ENCODE assay signal across 10 cellular contexts in the genomic region with DNA sequence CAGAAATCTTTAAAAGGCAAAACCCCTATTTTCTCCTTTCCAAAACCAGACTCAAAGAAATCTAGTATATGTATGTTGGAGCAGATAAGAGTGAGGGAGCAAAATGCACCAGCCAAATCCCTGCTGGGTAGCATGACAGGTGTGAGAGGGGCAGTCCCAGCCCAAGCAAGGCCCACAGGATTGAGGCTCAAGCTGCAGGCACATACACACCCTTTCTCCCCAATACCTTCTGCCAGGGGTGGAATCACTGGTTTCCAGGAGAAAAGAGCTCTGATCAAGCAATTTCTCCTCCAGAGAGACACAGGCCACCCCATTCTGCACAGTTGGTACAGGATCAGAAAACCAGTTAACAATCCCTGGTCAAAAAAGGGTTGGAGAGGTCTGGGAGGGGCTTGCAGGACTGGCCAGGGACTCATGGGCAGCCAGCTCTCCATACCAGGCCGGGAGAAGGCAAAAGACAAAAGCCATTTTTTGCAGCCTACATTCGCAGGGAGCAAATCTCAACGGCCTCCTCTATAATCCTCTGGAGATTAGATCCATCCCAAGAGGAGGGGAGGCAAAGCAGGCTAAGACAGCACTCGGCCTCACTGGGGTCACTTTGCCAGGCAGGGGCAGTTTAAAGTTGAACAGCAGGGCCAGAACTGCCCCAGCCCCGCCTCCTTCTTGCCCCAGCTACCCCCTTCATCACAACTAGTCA. TPM values are rescaled to one million over a fixed set of nuclear protein-coding genes. Genes with fewer than 3 reads are reported as not detected.
DNase-seq lines count a peak whose midpoint lies in the region; ATAC-seq lines count a peak whose summit lies in the region.
"Had no signal": no experiment of that assay in that cellular context is flagged by ENCODE, and none has a peak within 500 bp of the region (broad histone marks: within the 10 kb centered on the region; RNA-seq: fewer than 3 reads in every experiment).

No MANE protein-coding gene starts in this region.

- peaks cover 17% of the 10 kb centered on the region for H3K4me1 ChIP-seq in iPS-20b (ENCODE audit: insufficient read depth, low read length)
- H3K4me1 ChIP-seq in subcutaneous abdominal adipose tissue (ENCODE audit: control insufficient read depth in 5 of 5, insufficient read depth in 5 of 5, low read length in 5 of 5) = peaks cover 17 to 61% (median 56%) of the 10 kb centered on the region in 5 donors

- peak overlapping the region; percentile 86 for H3K27ac Mint-ChIP-seq in T-helper 1 cell treated with Interleukin-12 subunit alpha and Interleukin-12 subunit beta and Interleukin-4 antibody, amounts not matched to agents 30 μg/mL and 1 μg/mL, for 36 hours
- peak overlapping the region; percentile 89 for H3K27ac Mint-ChIP-seq in activated CD8-positive, alpha-beta T cell treated with anti-CD3 and anti-CD28 coated beads, Interleukin-2, amount 10 ng/mL, durations not matched to agents 7 days and 5 days

- H3K4me1 Mint-ChIP-seq in T-helper 1 cell treated with Interleukin-12 subunit alpha and Interleukin-12 subunit beta and Interleukin-4 antibody, amounts not matched to agents 30 μg/mL and 1 μg/mL, for 36 hours (ENCODE audit: low read depth) = peaks cover 47% of the 10 kb centered on the region
- H3K4me1 Mint-ChIP-seq in activated CD8-positive, alpha-beta T cell treated with anti-CD3 and anti-CD28 coated beads, Interleukin-2, amount 10 ng/mL, durations not matched to agents 7 days and 5 days (ENCODE audit: low read depth) = peaks cover 51% of the 10 kb centered on the region

- POLR2A ChIA-PET in activated CD8-positive, alpha-beta T cell treated with anti-CD3 and anti-CD28 coated beads, Interleukin-2, amount 10 ng/mL, durations not matched to agents 7 days and 5 days (lab: Charles Lee) = interaction anchor here (1.4 to 3.6 kb wide), 2 partner anchors 15 to 73 kb away, joined by 4 to 28 read pairs; a partner anchor contains a TSS

- H3K9me3 ChIP-seq in iPS-20b (ENCODE audit: insufficient read depth, low read depth, low read length) (no peaks in the 10 kb centered on the region), subcutaneous abdominal adipose tissue (ENCODE audit: control insufficient read depth in 5 of 5, low read length in 5 of 5) (no peaks in the 10 kb centered on the region)

- no peaks in the 10 kb centered on the region for H3K27me3 Mint-ChIP-seq in T-helper 1 cell treated with Interleukin-12 subunit alpha and Interleukin-12 subunit beta and Interleukin-4 antibody, amounts not matched to agents 30 μg/mL and 1 μg/mL, for 36 hours (ENCODE audit: low read depth)
- H3K27me3 Mint-ChIP-seq in activated CD8-positive, alpha-beta T cell treated with anti-CD3 and anti-CD28 coated beads, Interleukin-2, amount 10 ng/mL, durations not matched to agents 7 days and 5 days (ENCODE audit: low read depth) = no peaks in the 10 kb centered on the region

- no peak for ATAC-seq in activated CD8-positive, alpha-beta T cell treated with anti-CD3 and anti-CD28 coated beads, Interleukin-2, amount 10 ng/mL, durations not matched to agents 7 days and 5 days
- ATAC-seq in GM18907 (IDR thresholded peaks at IDR 0.05; ENCODE audit: unreplicated experiment) = no peak

- no peaks in the 10 kb centered on the region for H3K9me3 Mint-ChIP-seq in T-helper 1 cell treated with Interleukin-12 subunit alpha and Interleukin-12 subunit beta and Interleukin-4 antibody, amounts not matched to agents 30 μg/mL and 1 μg/mL, for 36 hours
- H3K9me3 Mint-ChIP-seq in activated CD8-positive, alpha-beta T cell treated with anti-CD3 and anti-CD28 coated beads, Interleukin-2, amount 10 ng/mL, durations not matched to agents 7 days and 5 days (ENCODE audit: insufficient read depth) = no peaks in the 10 kb centered on the region

- peak overlapping the region; percentile 98; the same call in 1 of the 2 replicates for H3K9ac ChIP-seq in iPS-20b (ENCODE audit: low read depth, low read length)
- peak overlapping the region; percentile 82 to 99 (median 98) for H3K9ac ChIP-seq in subcutaneous abdominal adipose tissue (ENCODE audit: low read length in 5 of 5)

- peaks cover 24% of the 10 kb centered on the region for H3K36me3 ChIP-seq in iPS-20b (ENCODE audit: insufficient read depth, low read depth, low read length)
- H3K36me3 ChIP-seq in subcutaneous abdominal adipose tissue (ENCODE audit: control insufficient read depth in 5 of 5, insufficient read depth in 5 of 5, low read length in 5 of 5) = peaks cover 0 to 18% (median 16%) of the 10 kb centered on the region in 5 donors

- H3K27me3 ChIP-seq in iPS-20b (ENCODE audit: insufficient read depth, low read length) (no peaks in the 10 kb centered on the region), subcutaneous abdominal adipose tissue (ENCODE audit: control insufficient read depth in 5 of 5, insufficient read depth in 4 of 5, low read length in 5 of 5) (no peaks in the 10 kb centered on the region)

- DNase-seq in T-helper 1 cell (no peak), OCI-M2 (lab: John Stamatoyannopoulos, UW; ENCODE audit: unreplicated experiment) (no peak)
- no peak for DNase-seq in activated CD8-positive, alpha-beta T cell treated with anti-CD3 and anti-CD28 coated beads, Interleukin-2, amount 10 ng/mL, durations not matched to agents 7 days and 5 days
- no peak for DNase-seq in stimulated activated CD4-positive, alpha-beta T cell treated with anti-CD3 and anti-CD28 coated beads, Interleukin-1b, Interleukin-23, amount 100 ng/mL, for 48 hours
- DNase-seq: SHP77 treated with DMSO at 0.1 percent for 48 hours had no signal

- CTCF ChIA-PET in activated CD8-positive, alpha-beta T cell treated with anti-CD3 and anti-CD28 coated beads, Interleukin-2, amount 10 ng/mL, durations not matched to agents 7 days and 5 days (lab: Charles Lee) = interaction anchor here (0.6 to 6.3 kb wide), 15 partner anchors 9 to 241 kb away, joined by 3 to 35 read pairs (median 4); a partner anchor contains a TSS

- peak overlapping the region; percentile 89 for H3K4me3 Mint-ChIP-seq in T-helper 1 cell treated with Interleukin-12 subunit alpha and Interleukin-12 subunit beta and Interleukin-4 antibody, amounts not matched to agents 30 μg/mL and 1 μg/mL, for 36 hours
- peak overlapping the region; percentile 95 for H3K4me3 Mint-ChIP-seq in activated CD8-positive, alpha-beta T cell treated with anti-CD3 and anti-CD28 coated beads, Interleukin-2, amount 10 ng/mL, durations not matched to agents 7 days and 5 days

- H3K4me3 ChIP-seq in iPS-20b (ENCODE audit: low read length) (peak overlapping the region; percentile 89), subcutaneous abdominal adipose tissue (ENCODE audit: low read depth in 1 of 5, low read length in 5 of 5) (peak overlapping the region; percentile 85 to 92 (median 89))

- no peak overlapping the region for H3K27ac ChIP-seq in iPS-20b (ENCODE audit: low read length)
- H3K27ac ChIP-seq in subcutaneous abdominal adipose tissue (ENCODE audit: low read depth, low read length) = peak overlapping the region; percentile 92

- H3K36me3 Mint-ChIP-seq in T-helper 1 cell treated with Interleukin-12 subunit alpha and Interleukin-12 subunit beta and Interleukin-4 antibody, amounts not matched to agents 30 μg/mL and 1 μg/mL, for 36 hours (ENCODE audit: low read depth) = peaks cover 21% of the 10 kb centered on the region
- H3K36me3 Mint-ChIP-seq in activated CD8-positive, alpha-beta T cell treated with anti-CD3 and anti-CD28 coated beads, Interleukin-2, amount 10 ng/mL, durations not matched to agents 7 days and 5 days (ENCODE audit: low read depth) = peaks cover 37% of the 10 kb centered on the region

RNA-seq across cellular contexts. Expression of a gene that starts 2.1 kb away (rescaled TPM):
- 100 to 1,000 TPM; 113 TPM for total RNA-seq in activated CD8-positive, alpha-beta T cell treated with anti-CD3 and anti-CD28 coated beads, Interleukin-2, amount 10 ng/mL, durations not matched to agents 7 days and 5 days

RNA-seq across cellular contexts. Expression of a gene that starts 11.3 kb away (rescaled TPM):
- 1 to 10 TPM; 9.5 to 9.9 TPM for total RNA-seq in activated CD8-positive, alpha-beta T cell treated with anti-CD3 and anti-CD28 coated beads, Interleukin-2, amount 10 ng/mL, durations not matched to agents 7 days and 5 days

RNA-seq across cellular contexts. Expression of a gene that starts 36.1 kb away (rescaled TPM):
- total RNA-seq in activated CD8-positive, alpha-beta T cell treated with anti-CD3 and anti-CD28 coated beads, Interleukin-2, amount 10 ng/mL, durations not matched to agents 7 days and 5 days = under 1 TPM in 1 of 2 experiments, not detected in 1; 0.16 TPM
- total RNA-seq: Daoy had no signal

RNA-seq across cellular contexts. Expression of a gene that starts 39.9 kb away (rescaled TPM):
- 10 to 100 TPM; 57.5 to 59.8 TPM for total RNA-seq in activated CD8-positive, alpha-beta T cell treated with anti-CD3 and anti-CD28 coated beads, Interleukin-2, amount 10 ng/mL, durations not matched to agents 7 days and 5 days

RNA-seq across cellular contexts. Expression of a gene that starts 52.1 kb away (rescaled TPM):
- total RNA-seq in activated CD8-positive, alpha-beta T cell treated with anti-CD3 and anti-CD28 coated beads, Interleukin-2, amount 10 ng/mL, durations not matched to agents 7 days and 5 days = 10 to 100 TPM; 35.8 to 37.8 TPM
